Comparison of ENCODE assay signal across 15 cellular contexts in genomic region chr13:22696433-22696832, GRCh38.
DNase-seq lines count a peak whose midpoint lies in the region; TF ChIP-seq lines count a peak whose summit lies in the region.
"Had no signal": no experiment of that assay in that cellular context is flagged by ENCODE, and none has a peak within 500 bp of the region (broad histone marks: within the 10 kb centered on the region; RNA-seq: fewer than 3 reads in every experiment).

No MANE protein-coding gene starts in this region.

- H3K27me3 Mint-ChIP-seq in endothelial cell (ENCODE audit: unreplicated experiment): peaks cover 3% of the 10 kb centered on the region
- peaks cover 14% of the 10 kb centered on the region for H3K27me3 Mint-ChIP-seq in progenitor cell of endocrine pancreas
- H3K27me3 Mint-ChIP-seq in activated naive CD8-positive, alpha-beta T cell treated with anti-CD3 and anti-CD28 coated beads for 36 hours: no peaks in the 10 kb centered on the region
- H3K27me3 Mint-ChIP-seq: B cell; CD4-positive, CD25-positive, alpha-beta regulatory T cell had no signal

- TF ChIP-seq CTCF in endothelial cell (IDR thresholded peaks at IDR 0.05; ENCODE audit: unreplicated experiment): no peak
- TF ChIP-seq CTCF in progenitor cell of endocrine pancreas (IDR thresholded peaks at IDR 0.05; ENCODE audit: unreplicated experiment): no peak

- H3K4me1 Mint-ChIP-seq in endothelial cell (ENCODE audit: unreplicated experiment): no peaks in the 10 kb centered on the region
- peaks cover 1% of the 10 kb centered on the region for H3K4me1 Mint-ChIP-seq in progenitor cell of endocrine pancreas (ENCODE audit: low read depth)
- no peaks in the 10 kb centered on the region for H3K4me1 Mint-ChIP-seq in activated naive CD8-positive, alpha-beta T cell treated with anti-CD3 and anti-CD28 coated beads for 36 hours
- H3K4me1 Mint-ChIP-seq: B cell; CD4-positive, CD25-positive, alpha-beta regulatory T cell had no signal

- H3K9me3 Mint-ChIP-seq in endothelial cell (ENCODE audit: unreplicated experiment) (no peaks in the 10 kb centered on the region), progenitor cell of endocrine pancreas (ENCODE audit: low read depth) (peaks cover 15% of the 10 kb centered on the region)
- peaks cover 13% of the 10 kb centered on the region for H3K9me3 Mint-ChIP-seq in activated naive CD8-positive, alpha-beta T cell treated with anti-CD3 and anti-CD28 coated beads for 36 hours

- H3K4me3 Mint-ChIP-seq in endothelial cell (ENCODE audit: unreplicated experiment) (peak overlapping the region; percentile 37), progenitor cell of endocrine pancreas (ENCODE audit: low read depth) (peak overlapping the region; percentile 9)
- H3K4me3 Mint-ChIP-seq in activated naive CD8-positive, alpha-beta T cell treated with anti-CD3 and anti-CD28 coated beads for 36 hours: no peak overlapping the region
- H3K4me3 Mint-ChIP-seq: B cell; CD4-positive, CD25-positive, alpha-beta regulatory T cell; CD8-positive, alpha-beta T cell; HFFc6 had no signal

- H3K36me3 Mint-ChIP-seq in endothelial cell (ENCODE audit: low read depth, unreplicated experiment): no peaks in the 10 kb centered on the region
- H3K36me3 Mint-ChIP-seq in progenitor cell of endocrine pancreas (ENCODE audit: insufficient read depth): peaks cover 4% of the 10 kb centered on the region
- no peaks in the 10 kb centered on the region for H3K36me3 Mint-ChIP-seq in activated naive CD8-positive, alpha-beta T cell treated with anti-CD3 and anti-CD28 coated beads for 36 hours
- H3K36me3 Mint-ChIP-seq: CD4-positive, CD25-positive, alpha-beta regulatory T cell; CD8-positive, alpha-beta T cell had no signal

- H3K27ac Mint-ChIP-seq in endothelial cell (ENCODE audit: unreplicated experiment) (no peak overlapping the region), progenitor cell of endocrine pancreas (no peak overlapping the region)
- no peak overlapping the region for H3K27ac Mint-ChIP-seq in activated naive CD8-positive, alpha-beta T cell treated with anti-CD3 and anti-CD28 coated beads for 36 hours
- H3K27ac Mint-ChIP-seq: B cell; CD4-positive, CD25-positive, alpha-beta regulatory T cell; CD8-positive, alpha-beta T cell; HFFc6 had no signal

- DNase-seq in DMS53 (lab: John Stamatoyannopoulos, UW) (peak; percentile 35), DMS53 treated with DMSO at 0.1 percent for 48 hours (lab: John Stamatoyannopoulos, UW; ENCODE audit: unreplicated experiment) (no peak), endothelial cell (ENCODE audit: low spot score) (peak; percentile 4), progenitor cell of endocrine pancreas (ENCODE audit: low spot score, unreplicated experiment) (no peak), NCI-H1436 treated with DMSO at 0.1 percent for 48 hours (lab: John Stamatoyannopoulos, UW) (no peak), anterior cingulate cortex (lab: John Stamatoyannopoulos, UW) (no peak)
- no peak for DNase-seq in activated naive CD8-positive, alpha-beta T cell treated with anti-CD3 and anti-CD28 coated beads for 36 hours
- DNase-seq: Caco-2; CD4-positive, CD25-positive, alpha-beta regulatory T cell; CD8-positive, alpha-beta T cell; DMS153; DMS79 treated with DMSO at 0.1 percent for 48 hours; GOT3; HFFc6 had no signal

Comparison
In these comparisons a context has a peak if more than half of its experiments do, and no peak if none do; other contexts are left out.
1. DNase-seq: peak in DMS53 (single experiment) and endothelial cell (single experiment); none in DMS53 treated with DMSO at 0.1 percent for 48 hours (single experiment), progenitor cell of endocrine pancreas (single experiment), activated naive CD8-positive, alpha-beta T cell treated with anti-CD3 and anti-CD28 coated beads for 36 hours (single experiment), NCI-H1436 treated with DMSO at 0.1 percent for 48 hours (single experiment) and anterior cingulate cortex (0 of 58).